Comparison of ENCODE assay signal across 10 cellular contexts in the genomic region with DNA sequence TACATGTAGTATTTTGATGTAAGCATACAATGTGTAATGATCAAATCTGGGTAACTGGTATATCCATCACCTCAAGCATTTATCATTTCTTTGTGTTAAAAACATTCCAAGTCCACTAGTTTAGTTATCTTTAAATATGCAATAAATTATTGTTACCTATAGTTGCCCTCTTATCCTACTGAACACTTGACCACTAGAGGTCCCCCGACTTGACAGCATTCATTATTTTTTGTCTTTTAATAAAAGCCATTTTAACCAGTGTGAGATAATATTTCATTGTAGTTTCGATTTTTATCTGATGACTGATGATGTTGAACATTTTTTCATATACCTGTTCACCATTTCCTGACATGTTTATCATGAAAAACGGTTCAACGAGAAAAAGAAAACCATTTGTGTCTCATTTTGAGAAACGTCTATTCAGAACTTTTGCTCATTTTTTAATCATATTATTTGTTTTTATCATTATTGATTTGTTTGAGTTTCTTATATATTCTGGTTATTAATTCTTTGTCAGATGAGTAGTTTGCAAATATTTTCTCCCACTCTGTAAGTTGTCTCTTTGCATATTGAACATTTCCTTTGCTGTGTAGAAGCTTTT.
DNase-seq lines count a peak whose midpoint lies in the region; ATAC-seq, FAIRE-seq and TF ChIP-seq lines count a peak whose summit lies in the region.
"Had no signal": no experiment of that assay in that cellular context is flagged by ENCODE, and none has a peak within 500 bp of the region (broad histone marks: within the 10 kb centered on the region; RNA-seq: fewer than 3 reads in every experiment).

No MANE protein-coding gene starts in this region.

- in situ Hi-C loops in GM12878 (cut with MboI): no loop called here

- peaks cover 4% of the 10 kb centered on the region for H3K9me3 Mint-ChIP-seq in neural crest cell

- peak; percentile 51; the same call in 2 of the 3 replicates for ATAC-seq in GM12878
- no peak for ATAC-seq in GM21526 (IDR thresholded peaks at IDR 0.05; ENCODE audit: low FRiP score, unreplicated experiment)

- no peaks in the 10 kb centered on the region for H4K20me1 ChIP-seq in GM12878 (ENCODE audit: control insufficient read depth, insufficient read depth)

- TF ChIP-seq CTCF in LNCaP clone FGC (IDR thresholded peaks at IDR 0.05; ENCODE audit: control insufficient read depth, extremely low read depth, insufficient read depth): peak; percentile 60
- peak; percentile 5 to 29 (median 25); a peak in 2 of 6 replicates for TF ChIP-seq CTCF in GM12878 (IDR thresholded peaks at IDR 0.05 in 2 of 3, conservative IDR thresholded peaks at IDR 0.05 in 1 of 3; ENCODE audit: control insufficient read depth in 2 of 3, extremely low read depth in 1 of 3, insufficient read depth in 1 of 3, low read depth in 3 of 3, low read length in 3 of 3)
- TF ChIP-seq CTCF in neural crest cell (conservative IDR thresholded peaks at IDR 0.05): peak; percentile 49

- RAD21 ChIA-PET in GM12878 (lab: Charles Lee; ENCODE audit: unreplicated experiment): interaction anchor here (1.5 to 2.3 kb wide), 2 partner anchors 164 to 167 kb away, joined by 3 to 17 read pairs; no protein-coding TSS in a partner anchor

- no peak overlapping the region for H2AFZ ChIP-seq in GM12878 (ENCODE audit: control insufficient read depth, low read depth, low read length)

- no peak overlapping the region for H3K9ac ChIP-seq in GM12878 (ENCODE audit: control insufficient read depth, insufficient read depth, low read length)

- no TSS peak for BruUV-seq in GM12878 (replicated peaks; lab: Mats Ljungman, UMichigan)

- POLR2A ChIA-PET in GM12878 (lab: Charles Lee): no interaction called here

- no peak overlapping the region for H3K4me3 ChIP-seq in LNCaP clone FGC (ENCODE audit: low read depth, low read length)
- H3K4me3 ChIP-seq in GM12878: no peak overlapping the region

- TF ChIP-seq POLR2A in GM12878 (IDR thresholded peaks at IDR 0.05; ENCODE audit: low read depth, low read length): no peak

- no peaks in the 10 kb centered on the region for H3K27me3 ChIP-seq in GM12878 (replicated peaks in 1 of 2; ENCODE audit: control insufficient read depth in 2 of 2, insufficient read depth in 2 of 2, low read length in 1 of 2)

- intact Hi-C loops in GM12878 (cut with micrococcal nuclease; ENCODE audit: unreplicated experiment) (loop anchor here (10.0 kb wide), 1 partner anchor 529 kb away; no protein-coding TSS in a partner anchor), posterior vena cava (cut with DNase I) (no loop called here)

- DNase-seq in NCI-H2171 treated with DMSO at 0.1 percent for 48 hours (lab: John Stamatoyannopoulos, UW) (peak; percentile 2), NCI-H2171 (lab: John Stamatoyannopoulos, UW) (no peak), LNCaP clone FGC (ENCODE audit: low read depth) (peak; percentile 15), GM12878 (ENCODE audit: low read depth, low spot score) (no peak), neural crest cell (ENCODE audit: low read depth, low spot score) (no peak), cortex of kidney (lab: John Stamatoyannopoulos, UW) (no peak), posterior vena cava (ENCODE audit: low spot score) (no peak)

- no peak for TF ChIP-seq EP300 in GM12878 (IDR thresholded peaks at IDR 0.05; ENCODE audit: borderline replicate concordance in 1 of 2, control insufficient read depth in 1 of 2, low read depth in 2 of 2, low read length in 2 of 2)

- H3K9me3 ChIP-seq in GM12878 (replicated peaks; ENCODE audit: control insufficient read depth, insufficient read depth, low read length): peaks cover 4% of the 10 kb centered on the region; the same call in 2 of the 3 replicates

- no peaks in the 10 kb centered on the region for H3K79me2 ChIP-seq in GM12878 (ENCODE audit: control insufficient read depth, insufficient read depth, low read length)

- SMC1A ChIA-PET in GM12878 (lab: Charles Lee; ENCODE audit: uncharacterized antibody, unreplicated experiment): interaction anchor here (1.2 to 1.3 kb wide), 2 partner anchors 50 to 166 kb away, joined by 5 to 8 read pairs; no protein-coding TSS in a partner anchor

- H3K4me2 ChIP-seq in GM12878 (ENCODE audit: control insufficient read depth, insufficient read depth): no peak overlapping the region

- no peaks in the 10 kb centered on the region for H3K4me1 ChIP-seq in GM12878 (ENCODE audit: control insufficient read depth, insufficient read depth, low read length)

- TF ChIP-seq RAD21 in GM12878 (IDR thresholded peaks at IDR 0.05; ENCODE audit: insufficient read depth, low read depth, low read length): no peak

- 7% methylated on average over 5 of the region's 5 CpGs for WGBS in GM12878 (ENCODE audit: insufficient coverage, insufficient replicate concordance, low lambda C conversion rate, missing lambda C conversion rate)

- no peaks in the 10 kb centered on the region for H3K27me3 Mint-ChIP-seq in neural crest cell (ENCODE audit: low read depth)

- H3K36me3 Mint-ChIP-seq in neural crest cell (ENCODE audit: low read depth): peaks cover 3% of the 10 kb centered on the region
- H3K36me3 Mint-ChIP-seq: activated naive CD8-positive, alpha-beta T cell had no signal

- H3K4me3 Mint-ChIP-seq in neural crest cell: no peak overlapping the region
- H3K4me3 Mint-ChIP-seq: activated naive CD8-positive, alpha-beta T cell; nephron had no signal

- no peaks in the 10 kb centered on the region for H3K36me3 ChIP-seq in GM12878 (ENCODE audit: control insufficient read depth in 2 of 2, insufficient read depth in 2 of 2, low read length in 1 of 2)

- FAIRE-seq in GM12878 (lab: Jason Lieb, UNC): no peak

- no peaks in the 10 kb centered on the region for H3K4me1 Mint-ChIP-seq in neural crest cell
- H3K4me1 Mint-ChIP-seq: nephron had no signal

- no peak overlapping the region for H3K27ac Mint-ChIP-seq in neural crest cell (ENCODE audit: unreplicated experiment)
- H3K27ac Mint-ChIP-seq: activated naive CD8-positive, alpha-beta T cell; nephron had no signal

- H3K27ac ChIP-seq in GM12878 (ENCODE audit: control insufficient read depth, insufficient read depth): no peak overlapping the region

- CTCF ChIA-PET in GM12878 (lab: Yijun Ruan, JAX): interaction anchor here (0.8 to 1.3 kb wide), 4 partner anchors 10 to 171 kb away, joined by 3 to 6 read pairs (median 3); no protein-coding TSS in a partner anchor

TF ChIP-seq in GM12878, 131 proteins besides CTCF, POLR2A, EP300 and RAD21:
- no peak for TF ChIP-seq DPF2 (IDR thresholded peaks at IDR 0.05)
- no peak for TF ChIP-seq BCL11A (IDR thresholded peaks at IDR 0.05; ENCODE audit: low read depth, low read length)
- peak; percentile 20; the same call in 1 of the 2 replicates for TF ChIP-seq ZNF592 (IDR thresholded peaks at IDR 0.05)
- no peak for TF ChIP-seq MTA3 (IDR thresholded peaks at IDR 0.05; ENCODE audit: borderline replicate concordance, low read length)

Comparison
In these comparisons a context has a peak if more than half of its experiments do, and no peak if none do; other contexts are left out.
1. DNase-seq: peak in NCI-H2171 treated with DMSO at 0.1 percent for 48 hours (single experiment) and LNCaP clone FGC (single experiment); none in NCI-H2171 (single experiment), GM12878 (single experiment), neural crest cell (single experiment), cortex of kidney (single experiment) and posterior vena cava (single experiment).
2. Peak in every context shown above with its lines, with median percentiles within 50 percentile points of each other: CTCF ChIP-seq.